Comparison of ENCODE assay signal across 8 cellular contexts in genomic region chr16:85172465-85173071, GRCh38.
DNase-seq lines count a peak whose midpoint lies in the region; ATAC-seq and TF ChIP-seq lines count a peak whose summit lies in the region.

No MANE protein-coding gene starts in this region.

- no peaks in the 10 kb centered on the region for H3K36me3 ChIP-seq in body of pancreas (replicated peaks in 1 of 2; ENCODE audit: insufficient read depth in 1 of 2, low read depth in 2 of 2)
- H3K36me3 ChIP-seq in liver (ENCODE audit: control insufficient read depth in 4 of 4, insufficient read depth in 3 of 4, low read depth in 1 of 4, low read length in 3 of 4), result no peaks in the 10 kb centered on the region

- intact Hi-C loops in body of pancreas (cut with DNase I), result no loop called here

- peak overlapping the region in 2 of 4 donors; percentile 36 to 37 for H3K27ac ChIP-seq in body of pancreas
- H3K27ac ChIP-seq in liver (ENCODE audit: low read depth in 1 of 2, low read length in 2 of 2), result peak overlapping the region; percentile 25 to 56

- H3K9ac ChIP-seq in liver (ENCODE audit: low read depth in 1 of 2, low read length in 2 of 2), result no peak overlapping the region

- H3K4me3 ChIP-seq in body of pancreas (no peak overlapping the region), liver (ENCODE audit: low read depth in 1 of 3, low read length in 3 of 3) (peak overlapping the region in 2 of 3 donors; percentile 10 to 35)

- TF ChIP-seq CTCF in body of pancreas (IDR thresholded peaks at IDR 0.05) (peak; percentile 34 to 72 (median 67)), liver (IDR thresholded peaks at IDR 0.05; ENCODE audit: low read depth, low read length, missing input control) (peak; percentile 40)

- TF ChIP-seq POLR2A in body of pancreas (IDR thresholded peaks at IDR 0.05), result no peak

- WGBS in body of pancreas, 2 donors, result 33 to 34% methylated on average over 24 to 26 of the region's 26 CpGs
- WGBS in liver, result 30% methylated on average over 26 of the region's 26 CpGs

- H3K4me1 ChIP-seq in body of pancreas, result peaks cover 63% of the 10 kb centered on the region
- H3K4me1 ChIP-seq in liver (ENCODE audit: control insufficient read depth in 4 of 4, insufficient read depth in 4 of 4, low read length in 3 of 4), result peaks cover 20 to 73% (median 59%) of the 10 kb centered on the region in 4 donors

- no peaks in the 10 kb centered on the region for H3K27me3 ChIP-seq in body of pancreas
- H3K27me3 ChIP-seq in liver (ENCODE audit: control insufficient read depth in 4 of 4, insufficient read depth in 4 of 4, low read length in 3 of 4), result no peaks in the 10 kb centered on the region

- TF ChIP-seq RAD21 in liver (IDR thresholded peaks at IDR 0.05), result peak; percentile 57 to 67

- H3K9me3 ChIP-seq in body of pancreas (no peaks in the 10 kb centered on the region), liver (ENCODE audit: control insufficient read depth in 4 of 4, low read length in 3 of 4) (no peaks in the 10 kb centered on the region)

- DNase-seq in DMS114 treated with DMSO at 0.1 percent for 48 hours (lab: John Stamatoyannopoulos, UW; ENCODE audit: unreplicated experiment) (peak; percentile 57), Kasumi-1 (lab: John Stamatoyannopoulos, UW) (peak; percentile 8 to 52), body of pancreas (peak; percentile 59 to 81 (median 78)), T-helper 9 cell (no peak)

- peak; percentile 47 for ATAC-seq in body of pancreas
- no peak for ATAC-seq in HG02884 (IDR thresholded peaks at IDR 0.05; ENCODE audit: unreplicated experiment)
- no peak for ATAC-seq in GM21515 (IDR thresholded peaks at IDR 0.05; ENCODE audit: unreplicated experiment)
- ATAC-seq in HG03135 (IDR thresholded peaks at IDR 0.05; ENCODE audit: unreplicated experiment), result no peak

TF ChIP-seq in liver, 16 proteins besides CTCF, POLR2A, EP300 and RAD21:
- TF ChIP-seq TAF1 (conservative IDR thresholded peaks at IDR 0.05) (no peak), RXRA (IDR thresholded peaks at IDR 0.05) (peak; percentile 45 to 58), JUND (IDR thresholded peaks at IDR 0.05) (no peak), NR2F2 (IDR thresholded peaks at IDR 0.05) (no peak), FOXA1 (IDR thresholded peaks at IDR 0.05) (no peak)

Comparison
In these comparisons a context has a peak if more than half of its experiments do, and no peak if none do; other contexts are left out.
1. H3K4me3 ChIP-seq: peak in liver (2 of 3); none in body of pancreas (0 of 2).